ENCODE assay signal across 8 cellular contexts in genomic region chr22:37266581-37267127, GRCh38. TPM values are rescaled to one million over a fixed set of nuclear protein-coding genes. Genes with fewer than 3 reads are reported as not detected.
DNase-seq lines count a peak whose midpoint lies in the region; ATAC-seq, FAIRE-seq and TF ChIP-seq lines count a peak whose summit lies in the region.

No MANE protein-coding gene starts in this region.

- CTCF ChIA-PET in BJ (lab: Yijun Ruan, JAX), result interaction anchor here (0.6 to 2.4 kb wide), 8 partner anchors 10 to 191 kb away, joined by 3 to 13 read pairs (median 5); no protein-coding TSS in a partner anchor
- CTCF ChIA-PET in K562 (lab: Yijun Ruan, JAX; ENCODE audit: low intra/inter-chr PET ratio), result interaction anchor here (1.2 kb wide), 2 partner anchors 163 to 190 kb away, joined by 4 to 5 read pairs; no protein-coding TSS in a partner anchor
- CTCF ChIA-PET in naive thymus-derived CD4-positive, alpha-beta T cell (lab: Charles Lee), result interaction anchor here (0.6 to 3.6 kb wide), 8 partner anchors 18 to 300 kb away, joined by 3 to 34 read pairs (median 6); no protein-coding TSS in a partner anchor

- peaks cover 0 to 17% (median 0%) of the 10 kb centered on the region in 5 donors for H3K27me3 Mint-ChIP-seq in naive thymus-derived CD4-positive, alpha-beta T cell

- H3K27me3 ChIP-seq in BJ (ENCODE audit: control insufficient read depth, insufficient read depth, low read length) (peaks cover 7% of the 10 kb centered on the region), K562 (ENCODE audit: control insufficient read depth in 2 of 2, insufficient read depth in 2 of 2, low read length in 2 of 2) (no peaks in the 10 kb centered on the region; a peak in 3 of 5 replicates)
- H3K27me3 ChIP-seq in naive thymus-derived CD4-positive, alpha-beta T cell (ENCODE audit: control insufficient read depth in 2 of 2, insufficient read depth in 2 of 2, low read length in 2 of 2), result no peaks in the 10 kb centered on the region

- H2AFZ ChIP-seq in K562 (ENCODE audit: low read depth, low read length), result peak overlapping the region; percentile 84

- peak overlapping the region; percentile 73; the same call in 1 of the 2 replicates for H3K4me2 ChIP-seq in K562 (ENCODE audit: insufficient read depth, low read length)

- TF ChIP-seq EP300 in K562 (IDR thresholded peaks at IDR 0.05; ENCODE audit: low read length), result no peak

- intact Hi-C loops in K562 (cut with micrococcal nuclease), result loop anchor here (2.0 to 5.0 kb wide), 2 partner anchors 50 to 191 kb away; no protein-coding TSS in a partner anchor
- intact Hi-C loops in naive thymus-derived CD4-positive, alpha-beta T cell (cut with micrococcal nuclease), result loop anchor here (1.0 to 5.0 kb wide), 9 partner anchors 16 to 301 kb away; partner anchors contain the start of gene CYTH4 (in 1 of the 2)

- peaks cover 0 to 6% of the 10 kb centered on the region in 2 experiments; a peak in 3 of 5 replicates for H3K4me1 ChIP-seq in K562 (replicated peaks in 1 of 2; ENCODE audit: control insufficient read depth in 2 of 2, insufficient read depth in 2 of 2, low read length in 2 of 2)
- peaks cover 0 to 13% of the 10 kb centered on the region in 2 donors for H3K4me1 ChIP-seq in naive thymus-derived CD4-positive, alpha-beta T cell (ENCODE audit: control insufficient read depth in 2 of 2, insufficient read depth in 2 of 2, low read length in 2 of 2)

- H3K27ac ChIP-seq in K562 (ENCODE audit: extremely low read depth, low read depth, low read length), result no peak overlapping the region
- H3K27ac ChIP-seq in naive thymus-derived CD4-positive, alpha-beta T cell (ENCODE audit: low read depth, low read length), result peak overlapping the region; percentile 87

- 30% methylated on average over 14 of the region's 18 CpGs for WGBS in K562 (ENCODE audit: insufficient coverage, low coverage, missing lambda C conversion rate)

- no peaks in the 10 kb centered on the region for H3K79me2 ChIP-seq in K562 (ENCODE audit: control insufficient read depth, insufficient read depth, low read length)

- ATAC-seq in HG03280 (IDR thresholded peaks at IDR 0.05; ENCODE audit: unreplicated experiment) (peak; percentile 15), K562 (no peak; the same call in 2 of the 3 replicates)
- ATAC-seq in naive thymus-derived CD4-positive, alpha-beta T cell, result peak; percentile 11

- peaks cover 0 to 15% (median 0%) of the 10 kb centered on the region in 5 donors for H3K36me3 Mint-ChIP-seq in naive thymus-derived CD4-positive, alpha-beta T cell

- peak; percentile 11 for FAIRE-seq in K562 (lab: Jason Lieb, UNC)

- TF ChIP-seq RAD21 in K562 (CRISPR knock-in tag; conservative IDR thresholded peaks at IDR 0.05 in 1 of 2, IDR thresholded peaks at IDR 0.05 in 1 of 2), result no peak

- peaks cover 4% of the 10 kb centered on the region; the same call in 1 of the 2 replicates for H3K9me3 ChIP-seq in K562 (replicated peaks; ENCODE audit: control insufficient read depth, insufficient read depth, low read depth, low read length)
- H3K9me3 ChIP-seq in naive thymus-derived CD4-positive, alpha-beta T cell (ENCODE audit: control insufficient read depth in 2 of 3, low read length in 3 of 3), result peaks cover 0 to 12% (median 10%) of the 10 kb centered on the region in 3 experiments

- H3K9ac ChIP-seq in K562 (ENCODE audit: insufficient read depth in 1 of 2, low read depth in 2 of 2, low read length in 2 of 2), result no peak overlapping the region; a peak in 2 of 4 replicates

- H3K9me1 ChIP-seq in K562 (ENCODE audit: control insufficient read depth, insufficient read depth, low read length), result no peaks in the 10 kb centered on the region

- no peaks in the 10 kb centered on the region for H4K20me1 ChIP-seq in K562 (replicated peaks; ENCODE audit: control insufficient read depth, insufficient read depth, low read length)

- DNase-seq in BJ (ENCODE audit: low read depth) (no peak), K562 (ENCODE audit: extremely low read depth in 1 of 4, low spot score in 3 of 4) (no peak), NCI-H524 treated with DMSO at 0.1 percent for 48 hours (lab: John Stamatoyannopoulos, UW) (no peak), NCI-H2081 (lab: John Stamatoyannopoulos, UW) (no peak)
- no peak for DNase-seq in naive thymus-derived CD4-positive, alpha-beta T cell
- no peak for DNase-seq in stimulated activated CD4-positive, alpha-beta T cell treated with anti-CD3 and anti-CD28 coated beads, Interleukin-1b, Interleukin-23, amount 100 ng/mL, for 48 hours
- no peak for DNase-seq in activated CD4-positive, CD25-positive, alpha-beta regulatory T cell (lab: John Stamatoyannopoulos, UW)

- peaks cover 30 to 45% (median 38%) of the 10 kb centered on the region in 7 donors for H3K4me1 Mint-ChIP-seq in naive thymus-derived CD4-positive, alpha-beta T cell

- TF ChIP-seq CTCF in BJ (IDR thresholded peaks at IDR 0.05; ENCODE audit: insufficient read depth, low read depth, low read length), result no peak
- TF ChIP-seq CTCF in K562 (IDR thresholded peaks at IDR 0.05 in 2 of 3, conservative IDR thresholded peaks at IDR 0.05 in 1 of 3; ENCODE audit: insufficient read depth in 2 of 3, low read depth in 1 of 3, low read length in 3 of 3), result no peak

- no peaks in the 10 kb centered on the region for H3K36me3 ChIP-seq in BJ (ENCODE audit: control insufficient read depth, insufficient read depth, low read length)
- no peaks in the 10 kb centered on the region for H3K36me3 ChIP-seq in K562 (ENCODE audit: control insufficient read depth, insufficient read depth, low read length)
- H3K36me3 ChIP-seq in naive thymus-derived CD4-positive, alpha-beta T cell (ENCODE audit: control insufficient read depth in 2 of 3, insufficient read depth in 3 of 3, low read length in 3 of 3), result no peaks in the 10 kb centered on the region

- no peak for TF ChIP-seq POLR2A in K562 (conservative IDR thresholded peaks at IDR 0.05)

- POLR2A ChIA-PET in BJ (lab: Charles Lee) (no interaction called here), K562 (lab: Yijun Ruan, JAX) (interaction anchor here (0.7 kb wide), 1 partner anchor 242 kb away, joined by 3 read pairs; no protein-coding TSS in a partner anchor)
- POLR2A ChIA-PET in naive thymus-derived CD4-positive, alpha-beta T cell (lab: Charles Lee), result interaction anchor here (1.0 to 7.7 kb wide), 5 partner anchors 14 to 192 kb away, joined by 3 to 70 read pairs (median 6); no protein-coding TSS in a partner anchor

- H3K4me3 ChIP-seq in BJ (ENCODE audit: low read depth, low read length) (peak overlapping the region; percentile 41), K562 (no peak overlapping the region)
- H3K4me3 ChIP-seq in naive thymus-derived CD4-positive, alpha-beta T cell (ENCODE audit: low read length), result peak overlapping the region; percentile 76

- peak overlapping the region; percentile 84 to 93 (median 88) for H3K4me3 Mint-ChIP-seq in naive thymus-derived CD4-positive, alpha-beta T cell

- in situ Hi-C loops in K562 (cut with MboI), result no loop called here

- H3K9me3 Mint-ChIP-seq in naive thymus-derived CD4-positive, alpha-beta T cell, result peaks cover 0 to 14% (median 3%) of the 10 kb centered on the region in 11 donors

- no TSS peak for BruUV-seq in K562 (replicated peaks; lab: Mats Ljungman, UMichigan)

- H3K27ac Mint-ChIP-seq in naive thymus-derived CD4-positive, alpha-beta T cell, result peak overlapping the region; percentile 91 to 99 (median 95)

RNA-seq across cellular contexts. Expression of gene CYTH4, which starts 15.7 kb away (rescaled TPM):
- polyA plus RNA-seq in BJ (2011; rRNA removed) (not detected in 2 replicates), K562 (2011; rRNA removed) (2.0 and 2.5 TPM in 2 replicates), K562 (2014; fragmentation: Illumina TruSeq; extraction: Trizol) (0.28 and 0.33 TPM in 2 replicates), K562 (2014; fragmentation: Nextera tagmentation; extraction: Ambion mirVana) (under 1 TPM in 1 of 2 experiments, not detected in 1; 0.03 TPM), K562 (2014; rRNA removed) (0.73 and 1.1 TPM in 2 replicates)
- 0.05 TPM in 1 of 2 replicates, not detected in the other for polyA minus RNA-seq in BJ (2011; rRNA and poly(A)+ RNA removed)
- total RNA-seq in K562 (2011; cell fraction: chromatin; rRNA removed; ENCODE audit: low replicate concordance), result 1.6 and 4.0 TPM in 2 replicates
- total RNA-seq in K562 (2011; cell fraction: nucleolus; rRNA removed), result 0.39 and 1.7 TPM in 2 replicates
- 1.1 and 1.5 TPM in 2 replicates for total RNA-seq in K562 (2011; cell fraction: nucleoplasm; rRNA removed)
- total RNA-seq in K562 (2014; rRNA removed) (0.33 and 0.68 TPM in 2 replicates), K562 (2014; rRNA removed; fragmentation: Illumina TruSeq; extraction: Trizol) (0.10 and 0.18 TPM in 2 replicates), K562 (2015; rRNA removed; fragmentation: Illumina TruSeq; extraction: Trizol) (0.54 and 0.60 TPM in 2 replicates), K562 (2021) (0.58 and 0.75 TPM in 2 replicates)
- 1.4 and 2.9 TPM in 2 replicates for polyA plus RNA-seq in K562 (2011; cell fraction: cytosol; rRNA removed)
- polyA plus RNA-seq in K562 (2011; cell fraction: nucleus; rRNA removed), result 6.2 and 14.7 TPM in 2 replicates
- polyA plus RNA-seq in K562 (2012), result 1.3 and 1.6 TPM in 2 replicates
- polyA minus RNA-seq in K562 (2011; rRNA and poly(A)+ RNA removed), result 1.7 and 1.8 TPM in 2 replicates
- polyA minus RNA-seq in K562 (2011; cell fraction: cytosol; rRNA and poly(A)+ RNA removed), result 1.6 TPM in 1 of 2 replicates, not detected in the other
- 1.6 and 2.6 TPM in 2 replicates for polyA minus RNA-seq in K562 (2011; cell fraction: nucleus; rRNA and poly(A)+ RNA removed)
- 100 to 1,000 TPM; 123 to 227 (median 214) TPM for total RNA-seq in naive thymus-derived CD4-positive, alpha-beta T cell
- 10 to 100 TPM; 49.5 to 71.1 TPM for polyA plus RNA-seq in naive thymus-derived CD4-positive, alpha-beta T cell

RNA-seq across cellular contexts. Expression of gene RAC2, which starts 22.6 kb away (rescaled TPM):
- polyA plus RNA-seq in BJ (2011; rRNA removed) (13.7 and 25.7 TPM in 2 replicates), K562 (2011; rRNA removed) (43.3 and 102 TPM in 2 replicates), K562 (2014; fragmentation: Illumina TruSeq; extraction: Trizol) (103 and 132 TPM in 2 replicates), K562 (2014; fragmentation: Nextera tagmentation; extraction: Ambion mirVana) (10 to 100 TPM; 25.4 to 26.8 TPM), K562 (2014; rRNA removed) (49.1 and 51.0 TPM in 2 replicates)
- polyA minus RNA-seq in BJ (2011; rRNA and poly(A)+ RNA removed), result 14.2 and 18.9 TPM in 2 replicates
- total RNA-seq in K562 (2011; cell fraction: chromatin; rRNA removed; ENCODE audit: low replicate concordance), result 47.8 and 143 TPM in 2 replicates
- total RNA-seq in K562 (2011; cell fraction: nucleolus; rRNA removed), result 99.9 and 118 TPM in 2 replicates
- 74.1 and 109 TPM in 2 replicates for total RNA-seq in K562 (2011; cell fraction: nucleoplasm; rRNA removed)
- total RNA-seq in K562 (2014; rRNA removed) (40.4 and 59.3 TPM in 2 replicates), K562 (2014; rRNA removed; fragmentation: Illumina TruSeq; extraction: Trizol) (18.6 and 22.7 TPM in 2 replicates), K562 (2015; rRNA removed; fragmentation: Illumina TruSeq; extraction: Trizol) (45.1 and 50.1 TPM in 2 replicates), K562 (2021) (82.8 and 95.3 TPM in 2 replicates)
- polyA plus RNA-seq in K562 (2011; cell fraction: cytosol; rRNA removed), result 74.7 and 120 TPM in 2 replicates
- 95.0 and 171 TPM in 2 replicates for polyA plus RNA-seq in K562 (2011; cell fraction: nucleus; rRNA removed)
- 151 and 373 TPM in 2 replicates for polyA plus RNA-seq in K562 (2012)
- polyA minus RNA-seq in K562 (2011; rRNA and poly(A)+ RNA removed), result 25.1 and 30.5 TPM in 2 replicates
- 62.2 and 68.9 TPM in 2 replicates for polyA minus RNA-seq in K562 (2011; cell fraction: cytosol; rRNA and poly(A)+ RNA removed)
- 69.4 and 73.9 TPM in 2 replicates for polyA minus RNA-seq in K562 (2011; cell fraction: nucleus; rRNA and poly(A)+ RNA removed)
- total RNA-seq in naive thymus-derived CD4-positive, alpha-beta T cell, result 100 to 1,000 TPM; 263 to 886 (median 301) TPM
- 100 to 1,000 TPM; 838 to 852 TPM for polyA plus RNA-seq in naive thymus-derived CD4-positive, alpha-beta T cell

RNA-seq across cellular contexts. Expression of gene SSTR3, which starts 54.4 kb away (rescaled TPM):
- not detected in 2 replicates for polyA plus RNA-seq in BJ (2011; rRNA removed)
- not detected in 2 replicates for polyA minus RNA-seq in BJ (2011; rRNA and poly(A)+ RNA removed)
- 0.07 TPM in 1 of 2 replicates, not detected in the other for total RNA-seq in K562 (2011; cell fraction: chromatin; rRNA removed; ENCODE audit: low replicate concordance)
- not detected in 2 replicates for total RNA-seq in K562 (2011; cell fraction: nucleolus; rRNA removed)
- total RNA-seq in K562 (2011; cell fraction: nucleoplasm; rRNA removed), result 0.07 TPM in 1 of 2 replicates, not detected in the other
- not detected in 2 replicates for total RNA-seq in K562 (2014; rRNA removed)
- total RNA-seq in K562 (2014; rRNA removed; fragmentation: Illumina TruSeq; extraction: Trizol), result not detected in 2 replicates
- not detected in 2 replicates for total RNA-seq in K562 (2015; rRNA removed; fragmentation: Illumina TruSeq; extraction: Trizol)
- total RNA-seq in K562 (2021), result not detected in 2 replicates
- polyA plus RNA-seq in K562 (2011; rRNA removed), result 0.03 TPM in 1 of 2 replicates, not detected in the other
- polyA plus RNA-seq in K562 (2011; cell fraction: cytosol; rRNA removed), result 0.01 and 0.03 TPM in 2 replicates
- polyA plus RNA-seq in K562 (2011; cell fraction: nucleus; rRNA removed), result 0.09 TPM in 1 of 2 replicates, not detected in the other
- 0.01 TPM in 1 of 2 replicates, not detected in the other for polyA plus RNA-seq in K562 (2012)
- polyA plus RNA-seq in K562 (2014; fragmentation: Illumina TruSeq; extraction: Trizol), result not detected in 2 replicates
- polyA plus RNA-seq in K562 (2014; fragmentation: Nextera tagmentation; extraction: Ambion mirVana), result not detected
- not detected in 2 replicates for polyA plus RNA-seq in K562 (2014; rRNA removed)
- not detected in 2 replicates for polyA minus RNA-seq in K562 (2011; rRNA and poly(A)+ RNA removed)
- polyA minus RNA-seq in K562 (2011; cell fraction: cytosol; rRNA and poly(A)+ RNA removed), result not detected in 2 replicates
- polyA minus RNA-seq in K562 (2011; cell fraction: nucleus; rRNA and poly(A)+ RNA removed), result not detected in 2 replicates
- total RNA-seq in naive thymus-derived CD4-positive, alpha-beta T cell, result 10 to 100 TPM in 2 of 5 experiments, 1 to 10 TPM in 3; 3.9 to 30.4 (median 6.4) TPM
- 1 to 10 TPM; 5.8 to 9.5 TPM for polyA plus RNA-seq in naive thymus-derived CD4-positive, alpha-beta T cell
